14 cellular contexts compared by ENCODE assay signal in genomic region chr14:77654001-77654431, GRCh38. TPM values are rescaled to one million over a fixed set of nuclear protein-coding genes. Genes with fewer than 3 reads are reported as not detected.
A peak's percentile ranks its signal among the peaks of the same experiment; 100 is the strongest.
DNase-seq lines count a peak whose midpoint lies in the region; ATAC-seq, FAIRE-seq and TF ChIP-seq lines count a peak whose summit lies in the region.
"Had no signal": no experiment of that assay in that cellular context is flagged by ENCODE, and none has a peak within 500 bp of the region (broad histone marks: within the 10 kb centered on the region; RNA-seq: fewer than 3 reads in every experiment).

No MANE protein-coding gene starts in this region.

- TF ChIP-seq CTCF in activated CD8-positive, alpha-beta T cell treated with anti-CD3 and anti-CD28 coated beads for 36 hours (IDR thresholded peaks at IDR 0.05), result no peak
- no peak for TF ChIP-seq CTCF in K562 (IDR thresholded peaks at IDR 0.05 in 2 of 3, conservative IDR thresholded peaks at IDR 0.05 in 1 of 3; ENCODE audit: insufficient read depth in 2 of 3, low read depth in 1 of 3, low read length in 3 of 3)

- no peak for FAIRE-seq in K562 (lab: Jason Lieb, UNC)
- FAIRE-seq: TTC549 had no signal

- H3K4me1 ChIP-seq in K562 (replicated peaks in 1 of 2; ENCODE audit: control insufficient read depth in 2 of 2, insufficient read depth in 2 of 2, low read length in 2 of 2), result peaks cover 0 to 4% of the 10 kb centered on the region in 2 experiments; a peak in 4 of 5 replicates
- H3K4me1 ChIP-seq: breast epithelium, gastroesophageal sphincter had no signal

- no peak for TF ChIP-seq POLR2A in K562 (conservative IDR thresholded peaks at IDR 0.05)

- intact Hi-C loops in activated CD8-positive, alpha-beta T cell treated with anti-CD3 and anti-CD28 coated beads for 36 hours (cut with micrococcal nuclease), result no loop called here
- intact Hi-C loops in K562 (cut with micrococcal nuclease), result loop anchor here (2.0 to 10.0 kb wide), 3 partner anchors 161 to 311 kb away; no protein-coding TSS in a partner anchor

- WGBS in K562 (ENCODE audit: insufficient coverage, low coverage, missing lambda C conversion rate), result 26% methylated on average over 9 of the region's 11 CpGs

- ATAC-seq in activated CD8-positive, alpha-beta T cell treated with anti-CD3 and anti-CD28 coated beads, Interleukin-2, amount 10 ng/mL, durations not matched to agents 7 days and 5 days, result no peak
- ATAC-seq in activated CD8-positive, alpha-beta T cell treated with anti-CD3 and anti-CD28 coated beads for 36 hours, result no peak
- ATAC-seq in K562, result no peak; the same call in 2 of the 3 replicates
- ATAC-seq in stimulated activated effector memory CD8-positive, alpha-beta T cell treated with anti-CD3 and anti-CD28 coated beads, Interleukin-12 subunit alpha, Interleukin-12 subunit beta, amount 100 ng/mL, for 72 hours, result peak; percentile 34
- ATAC-seq in GM19452 (IDR thresholded peaks at IDR 0.05; ENCODE audit: unreplicated experiment), result no peak
- ATAC-seq: gastroesophageal sphincter had no signal

- H3K4me2 ChIP-seq in K562 (ENCODE audit: insufficient read depth, low read length), result no peak overlapping the region

- TF ChIP-seq RAD21 in K562 (CRISPR knock-in tag; conservative IDR thresholded peaks at IDR 0.05 in 1 of 2, IDR thresholded peaks at IDR 0.05 in 1 of 2), result no peak

- no peak overlapping the region for H3K9ac ChIP-seq in K562 (ENCODE audit: insufficient read depth in 1 of 2, low read depth in 2 of 2, low read length in 2 of 2)

- BruUV-seq in K562 (replicated peaks; lab: Mats Ljungman, UMichigan), result no TSS peak

- H3K9me3 Mint-ChIP-seq in activated CD8-positive, alpha-beta T cell treated with anti-CD3 and anti-CD28 coated beads, Interleukin-2, amount 10 ng/mL, durations not matched to agents 7 days and 5 days (ENCODE audit: insufficient read depth), result no peaks in the 10 kb centered on the region
- H3K9me3 Mint-ChIP-seq in activated CD8-positive, alpha-beta T cell treated with anti-CD3 and anti-CD28 coated beads for 36 hours, result no peaks in the 10 kb centered on the region
- H3K9me3 Mint-ChIP-seq in stimulated activated effector memory CD8-positive, alpha-beta T cell treated with anti-CD3 and anti-CD28 coated beads, Interleukin-12 subunit alpha, Interleukin-12 subunit beta, amount 100 ng/mL, for 72 hours, result no peaks in the 10 kb centered on the region
- H3K9me3 Mint-ChIP-seq in T-helper 2 cell treated with Interferon-gamma antibody and Interleukin-4, amounts not matched to agents 5 μg/mL and 100 μg/mL, for 36 hours, result no peaks in the 10 kb centered on the region

- no peak overlapping the region for H3K27ac ChIP-seq in K562 (ENCODE audit: extremely low read depth, low read depth, low read length)
- H3K27ac ChIP-seq: breast epithelium, gastroesophageal sphincter had no signal

- H2AFZ ChIP-seq in K562 (ENCODE audit: low read depth, low read length), result peak overlapping the region; percentile 70; the same call in 1 of the 2 replicates

- POLR2A ChIA-PET in activated CD8-positive, alpha-beta T cell treated with anti-CD3 and anti-CD28 coated beads, Interleukin-2, amount 10 ng/mL, durations not matched to agents 7 days and 5 days (lab: Charles Lee), result no interaction called here
- POLR2A ChIA-PET in activated CD8-positive, alpha-beta T cell treated with anti-CD3 and anti-CD28 coated beads for 36 hours (lab: Charles Lee), result no interaction called here
- POLR2A ChIA-PET in K562 (lab: Yijun Ruan, JAX), result no interaction called here

- no peak for TF ChIP-seq EP300 in K562 (IDR thresholded peaks at IDR 0.05; ENCODE audit: low read length)

- H3K4me1 Mint-ChIP-seq in activated CD8-positive, alpha-beta T cell treated with anti-CD3 and anti-CD28 coated beads, Interleukin-2, amount 10 ng/mL, durations not matched to agents 7 days and 5 days (ENCODE audit: low read depth), result peaks cover 18% of the 10 kb centered on the region
- no peaks in the 10 kb centered on the region for H3K4me1 Mint-ChIP-seq in activated CD8-positive, alpha-beta T cell treated with anti-CD3 and anti-CD28 coated beads for 36 hours (ENCODE audit: low read depth)
- no peaks in the 10 kb centered on the region for H3K4me1 Mint-ChIP-seq in stimulated activated effector memory CD8-positive, alpha-beta T cell treated with anti-CD3 and anti-CD28 coated beads, Interleukin-12 subunit alpha, Interleukin-12 subunit beta, amount 100 ng/mL, for 72 hours
- H3K4me1 Mint-ChIP-seq in T-helper 2 cell treated with Interferon-gamma antibody and Interleukin-4, amounts not matched to agents 5 μg/mL and 100 μg/mL, for 36 hours (ENCODE audit: low read depth), result peaks cover 7% of the 10 kb centered on the region

- H3K27me3 ChIP-seq in K562 (ENCODE audit: control insufficient read depth in 2 of 2, insufficient read depth in 2 of 2, low read length in 2 of 2), result no peaks in the 10 kb centered on the region
- H3K27me3 ChIP-seq: breast epithelium, gastroesophageal sphincter, transverse colon had no signal

- in situ Hi-C loops in K562 (cut with MboI), result loop anchor here (25.0 kb wide), 1 partner anchor 933 kb away; no protein-coding TSS in a partner anchor

- no peaks in the 10 kb centered on the region for H3K36me3 ChIP-seq in K562 (ENCODE audit: control insufficient read depth, insufficient read depth, low read length)
- H3K36me3 ChIP-seq: breast epithelium, gastroesophageal sphincter, transverse colon had no signal

- H3K4me3 ChIP-seq in K562, result no peak overlapping the region
- H3K4me3 ChIP-seq: breast epithelium, gastroesophageal sphincter, transverse colon had no signal

- CTCF ChIA-PET in activated CD8-positive, alpha-beta T cell treated with anti-CD3 and anti-CD28 coated beads, Interleukin-2, amount 10 ng/mL, durations not matched to agents 7 days and 5 days (lab: Charles Lee), result interaction anchor here (1.0 to 2.4 kb wide), 3 partner anchors 46 to 912 kb away, joined by 3 to 6 read pairs (median 4); no protein-coding TSS in a partner anchor
- CTCF ChIA-PET in activated CD8-positive, alpha-beta T cell treated with anti-CD3 and anti-CD28 coated beads for 36 hours (lab: Charles Lee), result no interaction called here
- CTCF ChIA-PET in K562 (lab: Yijun Ruan, JAX; ENCODE audit: low intra/inter-chr PET ratio), result no interaction called here

- no peaks in the 10 kb centered on the region for H4K20me1 ChIP-seq in K562 (replicated peaks; ENCODE audit: control insufficient read depth, insufficient read depth, low read length)

- no peaks in the 10 kb centered on the region for H3K79me2 ChIP-seq in K562 (ENCODE audit: control insufficient read depth, insufficient read depth, low read length)

- peak overlapping the region; percentile 10 for H3K27ac Mint-ChIP-seq in activated CD8-positive, alpha-beta T cell treated with anti-CD3 and anti-CD28 coated beads, Interleukin-2, amount 10 ng/mL, durations not matched to agents 7 days and 5 days
- H3K27ac Mint-ChIP-seq in activated CD8-positive, alpha-beta T cell treated with anti-CD3 and anti-CD28 coated beads for 36 hours, result no peak overlapping the region
- H3K27ac Mint-ChIP-seq in stimulated activated effector memory CD8-positive, alpha-beta T cell treated with anti-CD3 and anti-CD28 coated beads, Interleukin-12 subunit alpha, Interleukin-12 subunit beta, amount 100 ng/mL, for 72 hours, result no peak overlapping the region
- H3K27ac Mint-ChIP-seq in T-helper 2 cell treated with Interferon-gamma antibody and Interleukin-4, amounts not matched to agents 5 μg/mL and 100 μg/mL, for 36 hours, result no peak overlapping the region

- H3K36me3 Mint-ChIP-seq in activated CD8-positive, alpha-beta T cell treated with anti-CD3 and anti-CD28 coated beads, Interleukin-2, amount 10 ng/mL, durations not matched to agents 7 days and 5 days (ENCODE audit: low read depth), result no peaks in the 10 kb centered on the region
- H3K36me3 Mint-ChIP-seq in activated CD8-positive, alpha-beta T cell treated with anti-CD3 and anti-CD28 coated beads for 36 hours (ENCODE audit: low read depth), result no peaks in the 10 kb centered on the region
- H3K36me3 Mint-ChIP-seq in stimulated activated effector memory CD8-positive, alpha-beta T cell treated with anti-CD3 and anti-CD28 coated beads, Interleukin-12 subunit alpha, Interleukin-12 subunit beta, amount 100 ng/mL, for 72 hours, result no peaks in the 10 kb centered on the region
- H3K36me3 Mint-ChIP-seq in T-helper 2 cell treated with Interferon-gamma antibody and Interleukin-4, amounts not matched to agents 5 μg/mL and 100 μg/mL, for 36 hours (ENCODE audit: low read depth), result no peaks in the 10 kb centered on the region

- H3K27me3 Mint-ChIP-seq in activated CD8-positive, alpha-beta T cell treated with anti-CD3 and anti-CD28 coated beads, Interleukin-2, amount 10 ng/mL, durations not matched to agents 7 days and 5 days (ENCODE audit: low read depth), result no peaks in the 10 kb centered on the region
- H3K27me3 Mint-ChIP-seq in activated CD8-positive, alpha-beta T cell treated with anti-CD3 and anti-CD28 coated beads for 36 hours, result no peaks in the 10 kb centered on the region
- H3K27me3 Mint-ChIP-seq in T-helper 2 cell treated with Interferon-gamma antibody and Interleukin-4, amounts not matched to agents 5 μg/mL and 100 μg/mL, for 36 hours (ENCODE audit: low read depth), result no peaks in the 10 kb centered on the region

- no peaks in the 10 kb centered on the region for H3K9me3 ChIP-seq in K562 (replicated peaks; ENCODE audit: control insufficient read depth, insufficient read depth, low read depth, low read length)
- H3K9me3 ChIP-seq: breast epithelium, gastroesophageal sphincter, transverse colon had no signal

- DNase-seq in activated CD8-positive, alpha-beta T cell treated with anti-CD3 and anti-CD28 coated beads, Interleukin-2, amount 10 ng/mL, durations not matched to agents 7 days and 5 days, result no peak
- DNase-seq in activated CD8-positive, alpha-beta T cell treated with anti-CD3 and anti-CD28 coated beads for 36 hours, result no peak
- DNase-seq in NCI-H2107 treated with DMSO at 0.1 percent for 48 hours (lab: John Stamatoyannopoulos, UW; ENCODE audit: unreplicated experiment) (peak; percentile 94), K562 (ENCODE audit: extremely low read depth in 1 of 4, low spot score in 3 of 4) (no peak)
- DNase-seq in stimulated activated effector memory CD8-positive, alpha-beta T cell treated with anti-CD3 and anti-CD28 coated beads, Interleukin-12 subunit alpha, Interleukin-12 subunit beta, amount 100 ng/mL, for 72 hours (ENCODE audit: low spot score in 2 of 2), result no peak
- DNase-seq in T-helper 2 cell treated with Interferon-gamma antibody and Interleukin-4, amounts not matched to agents 5 μg/mL and 100 μg/mL, for 36 hours (ENCODE audit: low spot score), result no peak
- no peak for DNase-seq in stimulated activated naive CD4-positive, alpha-beta T cell treated with Interleukin-2 at 50 U/mL for 16 hours (lab: John Stamatoyannopoulos, UW)
- DNase-seq: NCI-H526 treated with DMSO at 0.1 percent for 48 hours, posterior cingulate gyrus, transverse colon had no signal

- H3K9me1 ChIP-seq in K562 (ENCODE audit: control insufficient read depth, insufficient read depth, low read length), result no peaks in the 10 kb centered on the region

- H3K4me3 Mint-ChIP-seq in activated CD8-positive, alpha-beta T cell treated with anti-CD3 and anti-CD28 coated beads, Interleukin-2, amount 10 ng/mL, durations not matched to agents 7 days and 5 days, result no peak overlapping the region
- no peak overlapping the region for H3K4me3 Mint-ChIP-seq in activated CD8-positive, alpha-beta T cell treated with anti-CD3 and anti-CD28 coated beads for 36 hours
- H3K4me3 Mint-ChIP-seq in stimulated activated effector memory CD8-positive, alpha-beta T cell treated with anti-CD3 and anti-CD28 coated beads, Interleukin-12 subunit alpha, Interleukin-12 subunit beta, amount 100 ng/mL, for 72 hours, result no peak overlapping the region
- no peak overlapping the region for H3K4me3 Mint-ChIP-seq in T-helper 2 cell treated with Interferon-gamma antibody and Interleukin-4, amounts not matched to agents 5 μg/mL and 100 μg/mL, for 36 hours

RNA-seq across cellular contexts. Expression of gene SPTLC2, which starts 37.6 kb away (rescaled TPM):
- total RNA-seq in activated CD8-positive, alpha-beta T cell treated with anti-CD3 and anti-CD28 coated beads, Interleukin-2, amount 10 ng/mL, durations not matched to agents 7 days and 5 days, result 10 to 100 TPM; 76.5 to 80.4 TPM
- 10 to 100 TPM; 23.7 to 30.2 TPM for total RNA-seq in activated CD8-positive, alpha-beta T cell treated with anti-CD3 and anti-CD28 coated beads for 36 hours
- total RNA-seq in K562 (2011; cell fraction: chromatin; rRNA removed; ENCODE audit: low replicate concordance), result 34.7 and 74.2 TPM in 2 replicates
- total RNA-seq in K562 (2011; cell fraction: nucleolus; rRNA removed), result 23.0 and 28.9 TPM in 2 replicates
- 50.4 and 56.3 TPM in 2 replicates for total RNA-seq in K562 (2011; cell fraction: nucleoplasm; rRNA removed)
- total RNA-seq in K562 (2014; rRNA removed) (11.1 and 11.8 TPM in 2 replicates), K562 (2014; rRNA removed; fragmentation: Illumina TruSeq; extraction: Trizol) (19.5 and 22.6 TPM in 2 replicates), K562 (2015; rRNA removed; fragmentation: Illumina TruSeq; extraction: Trizol) (15.5 and 15.9 TPM in 2 replicates), K562 (2021) (20.8 and 24.2 TPM in 2 replicates)
- polyA plus RNA-seq in K562 (2011; rRNA removed) (24.2 and 30.4 TPM in 2 replicates), K562 (2014; fragmentation: Illumina TruSeq; extraction: Trizol) (12.6 and 13.3 TPM in 2 replicates), K562 (2014; fragmentation: Nextera tagmentation; extraction: Ambion mirVana) (1 to 10 TPM; 4.5 to 5.4 TPM), K562 (2014; rRNA removed) (8.6 and 14.0 TPM in 2 replicates)
- polyA plus RNA-seq in K562 (2011; cell fraction: cytosol; rRNA removed), result 7.1 and 12.7 TPM in 2 replicates
- polyA plus RNA-seq in K562 (2011; cell fraction: nucleus; rRNA removed), result 11.1 and 12.1 TPM in 2 replicates
- polyA plus RNA-seq in K562 (2012), result 10.4 and 11.5 TPM in 2 replicates
- 46.8 and 53.8 TPM in 2 replicates for polyA minus RNA-seq in K562 (2011; rRNA and poly(A)+ RNA removed)
- 15.4 and 16.2 TPM in 2 replicates for polyA minus RNA-seq in K562 (2011; cell fraction: cytosol; rRNA and poly(A)+ RNA removed)
- 5.1 and 9.7 TPM in 2 replicates for polyA minus RNA-seq in K562 (2011; cell fraction: nucleus; rRNA and poly(A)+ RNA removed)

RNA-seq across cellular contexts. Expression of gene ALKBH1, which starts 53.8 kb away (rescaled TPM):
- 10 to 100 TPM; 12.9 to 14.8 TPM for total RNA-seq in activated CD8-positive, alpha-beta T cell treated with anti-CD3 and anti-CD28 coated beads, Interleukin-2, amount 10 ng/mL, durations not matched to agents 7 days and 5 days
- 10 to 100 TPM; 16.3 to 18.0 TPM for total RNA-seq in activated CD8-positive, alpha-beta T cell treated with anti-CD3 and anti-CD28 coated beads for 36 hours
- 6.3 and 7.7 TPM in 2 replicates for total RNA-seq in K562 (2011; cell fraction: chromatin; rRNA removed; ENCODE audit: low replicate concordance)
- 5.7 and 5.8 TPM in 2 replicates for total RNA-seq in K562 (2011; cell fraction: nucleolus; rRNA removed)
- 6.9 and 10.2 TPM in 2 replicates for total RNA-seq in K562 (2011; cell fraction: nucleoplasm; rRNA removed)
- 6.4 and 9.3 TPM in 2 replicates for total RNA-seq in K562 (2014; rRNA removed)
- 10.7 and 13.0 TPM in 2 replicates for total RNA-seq in K562 (2014; rRNA removed; fragmentation: Illumina TruSeq; extraction: Trizol)
- 12.3 and 12.8 TPM in 2 replicates for total RNA-seq in K562 (2015; rRNA removed; fragmentation: Illumina TruSeq; extraction: Trizol)
- 12.3 and 14.9 TPM in 2 replicates for total RNA-seq in K562 (2021)
- polyA plus RNA-seq in K562 (2011; rRNA removed), result 17.4 and 19.4 TPM in 2 replicates
- polyA plus RNA-seq in K562 (2011; cell fraction: cytosol; rRNA removed), result 10.6 and 13.1 TPM in 2 replicates
- polyA plus RNA-seq in K562 (2011; cell fraction: nucleus; rRNA removed), result 9.0 and 10.6 TPM in 2 replicates
- 7.4 and 8.9 TPM in 2 replicates for polyA plus RNA-seq in K562 (2012)
- polyA plus RNA-seq in K562 (2014; fragmentation: Illumina TruSeq; extraction: Trizol), result 13.3 and 14.2 TPM in 2 replicates
- 1 to 10 TPM; 5.3 to 9.1 TPM for polyA plus RNA-seq in K562 (2014; fragmentation: Nextera tagmentation; extraction: Ambion mirVana)
- 10.6 and 11.3 TPM in 2 replicates for polyA plus RNA-seq in K562 (2014; rRNA removed)
- 13.4 and 15.5 TPM in 2 replicates for polyA minus RNA-seq in K562 (2011; rRNA and poly(A)+ RNA removed)
- 5.5 and 7.3 TPM in 2 replicates for polyA minus RNA-seq in K562 (2011; cell fraction: cytosol; rRNA and poly(A)+ RNA removed)
- 3.2 and 4.4 TPM in 2 replicates for polyA minus RNA-seq in K562 (2011; cell fraction: nucleus; rRNA and poly(A)+ RNA removed)

RNA-seq across cellular contexts. Expression of gene SLIRP, which starts 53.9 kb away (rescaled TPM):
- 100 to 1,000 TPM in 1 of 2 experiments, 10 to 100 TPM in 1; 92.1 to 101 TPM for total RNA-seq in activated CD8-positive, alpha-beta T cell treated with anti-CD3 and anti-CD28 coated beads, Interleukin-2, amount 10 ng/mL, durations not matched to agents 7 days and 5 days
- 100 to 1,000 TPM; 141 to 148 TPM for total RNA-seq in activated CD8-positive, alpha-beta T cell treated with anti-CD3 and anti-CD28 coated beads for 36 hours
- 39.7 and 53.2 TPM in 2 replicates for total RNA-seq in K562 (2011; cell fraction: chromatin; rRNA removed; ENCODE audit: low replicate concordance)
- total RNA-seq in K562 (2011; cell fraction: nucleolus; rRNA removed), result 48.2 and 50.4 TPM in 2 replicates
- 64.0 and 71.5 TPM in 2 replicates for total RNA-seq in K562 (2011; cell fraction: nucleoplasm; rRNA removed)
- total RNA-seq in K562 (2014; rRNA removed) (362 and 720 TPM in 2 replicates), K562 (2014; rRNA removed; fragmentation: Illumina TruSeq; extraction: Trizol) (459 and 470 TPM in 2 replicates), K562 (2015; rRNA removed; fragmentation: Illumina TruSeq; extraction: Trizol) (382 and 426 TPM in 2 replicates), K562 (2021) (251 and 279 TPM in 2 replicates)
- polyA plus RNA-seq in K562 (2011; rRNA removed) (278 and 436 TPM in 2 replicates), K562 (2014; fragmentation: Illumina TruSeq; extraction: Trizol) (434 and 491 TPM in 2 replicates), K562 (2014; fragmentation: Nextera tagmentation; extraction: Ambion mirVana) (1,000 to 10,000 TPM; 1,478 to 1,905 TPM), K562 (2014; rRNA removed) (1,067 and 1,341 TPM in 2 replicates)
- polyA plus RNA-seq in K562 (2011; cell fraction: cytosol; rRNA removed), result 100 and 194 TPM in 2 replicates
- 98.1 and 163 TPM in 2 replicates for polyA plus RNA-seq in K562 (2011; cell fraction: nucleus; rRNA removed)
- 167 and 532 TPM in 2 replicates for polyA plus RNA-seq in K562 (2012)
- polyA minus RNA-seq in K562 (2011; rRNA and poly(A)+ RNA removed), result 146 and 190 TPM in 2 replicates
- polyA minus RNA-seq in K562 (2011; cell fraction: cytosol; rRNA and poly(A)+ RNA removed), result 15.1 and 31.7 TPM in 2 replicates
- polyA minus RNA-seq in K562 (2011; cell fraction: nucleus; rRNA and poly(A)+ RNA removed), result 13.7 and 25.1 TPM in 2 replicates
